Comparison of ENCODE assay signal across 2 cellular contexts in genomic region chr11:86166287-86166686, GRCh38.
TF ChIP-seq lines count a peak whose summit lies in the region.

No MANE protein-coding gene starts in this region.

TF ChIP-seq in HEK293, 187 proteins besides CTCF, POLR2A, EP300 and RAD21 (continued from another document):
- peak; percentile 57; the same call in 1 of the 2 replicates for TF ChIP-seq ZNF580 (tag by site-specific recombination; IDR thresholded peaks at IDR 0.05)

TF ChIP-seq in K562, 482 proteins besides CTCF, POLR2A, EP300 and RAD21 (continued from another document):
- TF ChIP-seq NFIC (IDR thresholded peaks at IDR 0.05) = peak; percentile 15; the same call in 1 of the 2 replicates
- TF ChIP-seq CHAMP1 (IDR thresholded peaks at IDR 0.05) = peak; percentile 68; the same call in 1 of the 2 replicates
- TF ChIP-seq SMARCA5 (IDR thresholded peaks at IDR 0.05) = peak; percentile 88
- TF ChIP-seq CBX3 (IDR thresholded peaks at IDR 0.05; ENCODE audit: borderline replicate concordance in 1 of 2, low read length in 2 of 2) = peak in 1 of 2 experiments; percentile 49; a peak in 1 of 3 replicates
- 0 out of 2 replicates have a peak, but pooled peaks have one; percentile 20 for TF ChIP-seq DPF2 (IDR thresholded peaks at IDR 0.05)
- TF ChIP-seq HDAC2 (IDR thresholded peaks at IDR 0.05) = peak; percentile 70
- peak; percentile 100 for TF ChIP-seq ZNF146 (CRISPR knock-in tag; IDR thresholded peaks at IDR 0.05; ENCODE audit: unreplicated experiment)
- TF ChIP-seq ARNT (IDR thresholded peaks at IDR 0.05) = 0 out of 4 replicates have a peak, but pooled peaks of 1 of the 2 experiments have one; percentile 59
- TF ChIP-seq CBX1 (IDR thresholded peaks at IDR 0.05; ENCODE audit: low read depth) = peak; percentile 37; the same call in 1 of the 2 replicates
- TF ChIP-seq PHF20 (IDR thresholded peaks at IDR 0.05; ENCODE audit: partially characterized antibody) = peak; percentile 34
- TF ChIP-seq KDM1A (IDR thresholded peaks at IDR 0.05) = peak; percentile 88 to 93
